ENCODE assay signal across 8 cellular contexts in the genomic region with DNA sequence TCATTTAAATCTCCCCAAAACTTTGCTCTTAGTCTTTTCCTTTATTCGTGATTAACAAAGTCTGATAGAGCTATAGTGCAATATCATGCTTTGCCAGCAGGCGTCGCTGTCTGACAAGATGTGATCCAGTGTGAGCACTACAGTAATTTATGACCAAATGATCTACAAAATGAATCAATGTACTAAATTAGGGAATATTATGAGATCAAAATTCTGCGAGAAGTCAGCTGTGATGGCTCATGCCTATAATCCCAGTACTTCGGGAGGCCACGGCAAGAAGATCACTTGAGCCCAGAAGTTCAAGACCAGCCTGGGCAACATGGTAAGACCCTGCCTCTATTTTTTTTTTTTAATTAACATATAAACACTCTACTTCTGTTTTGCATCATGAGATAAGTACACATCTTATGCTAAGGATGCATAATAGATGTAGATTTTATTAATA. TPM values are rescaled to one million over a fixed set of nuclear protein-coding genes. Genes with fewer than 3 reads are reported as not detected.
DNase-seq lines count a peak whose midpoint lies in the region; ATAC-seq, FAIRE-seq and TF ChIP-seq lines count a peak whose summit lies in the region.

No MANE protein-coding gene starts in this region.

- H3K36me3 ChIP-seq in smooth muscle cell (ENCODE audit: low read depth) = no peaks in the 10 kb centered on the region

- no peaks in the 10 kb centered on the region for H3K9me3 ChIP-seq in smooth muscle cell (replicated peaks; ENCODE audit: low read depth)

- FAIRE-seq in RCC 7860 (lab: Jason Lieb, UNC) = peak; percentile 71

- H3K4me3 Mint-ChIP-seq in activated T-cell treated with anti-CD3 and anti-CD28 coated beads, Interleukin-2, amount 50 U/mL, for 72 hours = no peak overlapping the region

- H3K27me3 Mint-ChIP-seq in activated T-cell treated with anti-CD3 and anti-CD28 coated beads, Interleukin-2, amount 50 U/mL, for 72 hours (ENCODE audit: low read depth) = no peaks in the 10 kb centered on the region

- WGBS in smooth muscle cell (ENCODE audit: low lambda C conversion rate) = 49% methylated on average over 6 of the region's 6 CpGs

- peaks cover 9% of the 10 kb centered on the region for H3K79me2 ChIP-seq in smooth muscle cell (ENCODE audit: low read depth)

- ATAC-seq in activated T-cell treated with anti-CD3 and anti-CD28 coated beads, Interleukin-2, amount 50 U/mL, for 72 hours (replicated peaks in 1 of 2) = no peak
- no peak for ATAC-seq in HG03469 (IDR thresholded peaks at IDR 0.05; ENCODE audit: unreplicated experiment)
- no peak for ATAC-seq in GM18517 (IDR thresholded peaks at IDR 0.05; ENCODE audit: unreplicated experiment)

- peaks cover 22% of the 10 kb centered on the region for H3F3A ChIP-seq in smooth muscle cell (ENCODE audit: low read depth)

- no peak overlapping the region for H2AFZ ChIP-seq in smooth muscle cell (ENCODE audit: low read depth)

- peaks cover 4% of the 10 kb centered on the region for H3K4me1 ChIP-seq in smooth muscle cell (ENCODE audit: low read depth)

- no peak overlapping the region for H3K27ac ChIP-seq in smooth muscle cell (ENCODE audit: low read depth)

- DNase-seq in SKM-1 (lab: John Stamatoyannopoulos, UW; ENCODE audit: unreplicated experiment) (peak; percentile 35), SKM-1 treated with dmso at 0.1 percent for 144 hours (lab: John Stamatoyannopoulos, UW; ENCODE audit: unreplicated experiment) (no peak), RCC 7860 (ENCODE audit: low spot score) (peak; percentile 47), germinal center (ENCODE audit: low spot score) (peak; percentile 49), smooth muscle cell (lab: John Stamatoyannopoulos, UW; ENCODE audit: unreplicated experiment) (no peak)
- peak; percentile 84 to 85 for DNase-seq in activated T-cell treated with anti-CD3 and anti-CD28 coated beads, Interleukin-2, amount 50 U/mL, for 72 hours

- H3K4me3 ChIP-seq in smooth muscle cell = no peak overlapping the region

- H3K4me2 ChIP-seq in smooth muscle cell = no peak overlapping the region

- H3K9ac ChIP-seq in smooth muscle cell (ENCODE audit: low read depth) = no peak overlapping the region

- peaks cover 8% of the 10 kb centered on the region for H4K20me1 ChIP-seq in smooth muscle cell (ENCODE audit: low read depth)

- H3K36me3 Mint-ChIP-seq in activated T-cell treated with anti-CD3 and anti-CD28 coated beads, Interleukin-2, amount 50 U/mL, for 72 hours (ENCODE audit: insufficient read depth in 2 of 2) = peaks cover 7 to 13% of the 10 kb centered on the region in 2 donors

- TF ChIP-seq CTCF in smooth muscle cell (IDR thresholded peaks at IDR 0.05; ENCODE audit: borderline replicate concordance, insufficient read depth, poor library complexity, severe bottlenecking) = peak; percentile 98

- peaks cover 5% of the 10 kb centered on the region in 2 donors for H3K9me3 Mint-ChIP-seq in activated T-cell treated with anti-CD3 and anti-CD28 coated beads, Interleukin-2, amount 50 U/mL, for 72 hours

- no peaks in the 10 kb centered on the region for H3K27me3 ChIP-seq in smooth muscle cell (ENCODE audit: low read depth)

- no peak overlapping the region for H3K27ac Mint-ChIP-seq in activated T-cell treated with anti-CD3 and anti-CD28 coated beads, Interleukin-2, amount 50 U/mL, for 72 hours

- peaks cover 34% of the 10 kb centered on the region for H3K4me1 Mint-ChIP-seq in activated T-cell treated with anti-CD3 and anti-CD28 coated beads, Interleukin-2, amount 50 U/mL, for 72 hours (ENCODE audit: low read depth)

RNA-seq across cellular contexts. Expression of a gene that starts 3.6 kb away (rescaled TPM):
- total RNA-seq in activated T-cell treated with anti-CD3 and anti-CD28 coated beads, Interleukin-2, amount 50 U/mL, for 72 hours = 10 to 100 TPM; 12.2 to 15.6 TPM
- 27.6 and 38.0 TPM in 2 replicates for total RNA-seq in smooth muscle cell
- polyA plus RNA-seq in smooth muscle cell = 37.0 and 44.5 TPM in 2 replicates

RNA-seq across cellular contexts. Expression of a gene that starts 54.5 kb away (rescaled TPM):
- 10 to 100 TPM; 20.2 to 21.0 TPM for total RNA-seq in activated T-cell treated with anti-CD3 and anti-CD28 coated beads, Interleukin-2, amount 50 U/mL, for 72 hours
- 15.1 and 17.3 TPM in 2 replicates for total RNA-seq in smooth muscle cell
- polyA plus RNA-seq in smooth muscle cell = 13.6 and 15.3 TPM in 2 replicates

Comparison
In these comparisons a context has a peak if more than half of its experiments do, and no peak if none do; other contexts are left out.
1. DNase-seq: peak in SKM-1 (single experiment), RCC 7860 (single experiment), activated T-cell treated with anti-CD3 and anti-CD28 coated beads, Interleukin-2, amount 50 U/mL, for 72 hours (2 of 2) and germinal center (single experiment); none in SKM-1 treated with dmso at 0.1 percent for 144 hours (single experiment) and smooth muscle cell (single experiment).